In genomic region chr12:56299853-56300643, GRCh38 we compare ENCODE assay signal across 8 cellular contexts. TPM values are rescaled to one million over a fixed set of nuclear protein-coding genes. Genes with fewer than 3 reads are reported as not detected.
A peak's percentile ranks its signal among the peaks of the same experiment; 100 is the strongest.
DNase-seq lines count a peak whose midpoint lies in the region; ATAC-seq and TF ChIP-seq lines count a peak whose summit lies in the region.

Gene CS, minus strand, starts transcription at chr12:56300330. Its CDS starts 129 bp downstream, at chr12:56300201.

- H3K27me3 ChIP-seq in SK-N-SH (ENCODE audit: insufficient read depth) (no peaks in the 10 kb centered on the region), suprapubic skin (no peaks in the 10 kb centered on the region)

- POLR2A ChIA-PET in SK-N-SH (lab: Yijun Ruan, JAX), result interaction anchor here (1.0 to 2.2 kb wide), 4 partner anchors 16 to 326 kb away, joined by 3 to 12 read pairs (median 4); partner anchors contain the start of genes CNPY2, COQ10A, RAB5B and STAT2

- peak within 1 kb of the TSS; percentile 78 to 92 for H3K4me3 ChIP-seq in SK-N-SH (ENCODE audit: low read depth in 2 of 2, low read length in 1 of 2)
- H3K4me3 ChIP-seq in suprapubic skin, result peak within 1 kb of the TSS; percentile 75

- H2AFZ ChIP-seq in SK-N-SH (ENCODE audit: low read depth), result peak within 1 kb of the TSS; percentile 83

- no peak for TF ChIP-seq CTCF in SK-N-SH (IDR thresholded peaks at IDR 0.05)
- TF ChIP-seq CTCF in suprapubic skin (IDR thresholded peaks at IDR 0.05), result no peak

- H3F3A ChIP-seq in SK-N-SH (replicated peaks; ENCODE audit: insufficient read depth), result peaks cover 34% of the 10 kb centered on the region

- H3K27ac ChIP-seq in SK-N-SH (ENCODE audit: low read depth in 2 of 2, low read length in 1 of 2) (peak within 1 kb of the TSS; percentile 83 to 85), suprapubic skin (peak within 1 kb of the TSS; percentile 94)

- TF ChIP-seq RAD21 in SK-N-SH (IDR thresholded peaks at IDR 0.05; ENCODE audit: low read length), result no peak

- no peaks in the 10 kb centered on the region for H3K9me2 ChIP-seq in SK-N-SH

- ATAC-seq in HG02571 (IDR thresholded peaks at IDR 0.05; ENCODE audit: unreplicated experiment), result peak; percentile 95

- H3K9me3 ChIP-seq in SK-N-SH (no peaks in the 10 kb centered on the region), suprapubic skin (no peaks in the 10 kb centered on the region)

- DNase-seq in GM04504 (ENCODE audit: low read depth), result peak; percentile 96
- DNase-seq in NCI-H1048 (lab: John Stamatoyannopoulos, UW), result peak; percentile 97
- DNase-seq in SK-N-SH, result peak; percentile 97
- peak; percentile 99 for DNase-seq in activated naive CD4-positive, alpha-beta T cell treated with anti-CD3 and anti-CD28 coated beads, Interleukin-2, amount 50 U/mL, for 16 hours
- peak; percentile 97 for DNase-seq in germinal center (ENCODE audit: low spot score)
- peak; percentile 64 to 99 (median 96) for DNase-seq in nucleus accumbens (lab: John Stamatoyannopoulos, UW)
- peak; percentile 100 for DNase-seq in suprapubic skin (ENCODE audit: low spot score in 2 of 2)

- peaks cover 35% of the 10 kb centered on the region for H4K20me1 ChIP-seq in SK-N-SH (ENCODE audit: insufficient read depth)

- H3K4me2 ChIP-seq in SK-N-SH, result peak within 1 kb of the TSS; percentile 96

- H3K9ac ChIP-seq in SK-N-SH, result peak within 1 kb of the TSS; percentile 92

- TF ChIP-seq EP300 in SK-N-SH (IDR thresholded peaks at IDR 0.05; ENCODE audit: borderline replicate concordance in 1 of 2, low read depth in 1 of 2, low read length in 1 of 2) (no peak), suprapubic skin (IDR thresholded peaks at IDR 0.05) (no peak)

- H3K4me1 ChIP-seq in SK-N-SH (ENCODE audit: control insufficient read depth in 1 of 2, insufficient read depth in 2 of 2, low read depth in 1 of 2, low read length in 1 of 2) (peaks cover 14 to 27% of the 10 kb centered on the region in 2 experiments; a peak in 2 of 4 replicates), suprapubic skin (peaks cover 54% of the 10 kb centered on the region)

- peaks cover 4 to 28% of the 10 kb centered on the region in 2 experiments for H3K36me3 ChIP-seq in SK-N-SH (replicated peaks in 1 of 2; ENCODE audit: control insufficient read depth in 1 of 2, insufficient read depth in 2 of 2, low read length in 1 of 2)
- peaks cover 10% of the 10 kb centered on the region for H3K36me3 ChIP-seq in suprapubic skin

- peak in 1 of 2 donors; percentile 46 for TF ChIP-seq POLR2A in suprapubic skin (IDR thresholded peaks at IDR 0.05)

- peaks cover 64% of the 10 kb centered on the region for H3K79me2 ChIP-seq in SK-N-SH (ENCODE audit: insufficient read depth)

- 2% methylated on average over 22 of the region's 63 CpGs for WGBS in SK-N-SH (ENCODE audit: low lambda C conversion rate)
- WGBS in suprapubic skin, result 0% methylated on average over 39 of the region's 63 CpGs

- CTCF ChIA-PET in SK-N-SH (lab: Yijun Ruan, JAX), result interaction anchor here (0.6 to 1.6 kb wide), 4 partner anchors 13 to 277 kb away, joined by 3 to 5 read pairs (median 4); partner anchors contain the start of genes ANKRD52 and SMARCC2

TF ChIP-seq in SK-N-SH, 30 proteins besides CTCF, POLR2A, EP300 and RAD21:
- TF ChIP-seq FOXM1 (IDR thresholded peaks at IDR 0.05; ENCODE audit: low read depth), result no peak
- TF ChIP-seq TAF1 (IDR thresholded peaks at IDR 0.05; ENCODE audit: borderline replicate concordance, low read depth, low read length), result peak; percentile 77; the same call in 1 of the 2 replicates
- TF ChIP-seq, protein P1, sequence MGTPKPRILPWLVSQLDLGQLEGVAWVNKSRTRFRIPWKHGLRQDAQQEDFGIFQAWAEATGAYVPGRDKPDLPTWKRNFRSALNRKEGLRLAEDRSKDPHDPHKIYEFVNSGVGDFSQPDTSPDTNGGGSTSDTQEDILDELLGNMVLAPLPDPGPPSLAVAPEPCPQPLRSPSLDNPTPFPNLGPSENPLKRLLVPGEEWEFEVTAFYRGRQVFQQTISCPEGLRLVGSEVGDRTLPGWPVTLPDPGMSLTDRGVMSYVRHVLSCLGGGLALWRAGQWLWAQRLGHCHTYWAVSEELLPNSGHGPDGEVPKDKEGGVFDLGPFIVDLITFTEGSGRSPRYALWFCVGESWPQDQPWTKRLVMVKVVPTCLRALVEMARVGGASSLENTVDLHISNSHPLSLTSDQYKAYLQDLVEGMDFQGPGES (IDR thresholded peaks at IDR 0.05; ENCODE audit: low read depth, low read length), result 0 out of 2 replicates have a peak, but pooled peaks have one; percentile 23
- TF ChIP-seq MEF2A (IDR thresholded peaks at IDR 0.05; ENCODE audit: borderline replicate concordance, low read depth), result no peak
- peak; percentile 56 for TF ChIP-seq CHD2 (IDR thresholded peaks at IDR 0.05; ENCODE audit: low read length, partially characterized antibody)
- peak; percentile 96 for TF ChIP-seq NFIC (IDR thresholded peaks at IDR 0.05; ENCODE audit: borderline replicate concordance)
- TF ChIP-seq, protein P2, sequence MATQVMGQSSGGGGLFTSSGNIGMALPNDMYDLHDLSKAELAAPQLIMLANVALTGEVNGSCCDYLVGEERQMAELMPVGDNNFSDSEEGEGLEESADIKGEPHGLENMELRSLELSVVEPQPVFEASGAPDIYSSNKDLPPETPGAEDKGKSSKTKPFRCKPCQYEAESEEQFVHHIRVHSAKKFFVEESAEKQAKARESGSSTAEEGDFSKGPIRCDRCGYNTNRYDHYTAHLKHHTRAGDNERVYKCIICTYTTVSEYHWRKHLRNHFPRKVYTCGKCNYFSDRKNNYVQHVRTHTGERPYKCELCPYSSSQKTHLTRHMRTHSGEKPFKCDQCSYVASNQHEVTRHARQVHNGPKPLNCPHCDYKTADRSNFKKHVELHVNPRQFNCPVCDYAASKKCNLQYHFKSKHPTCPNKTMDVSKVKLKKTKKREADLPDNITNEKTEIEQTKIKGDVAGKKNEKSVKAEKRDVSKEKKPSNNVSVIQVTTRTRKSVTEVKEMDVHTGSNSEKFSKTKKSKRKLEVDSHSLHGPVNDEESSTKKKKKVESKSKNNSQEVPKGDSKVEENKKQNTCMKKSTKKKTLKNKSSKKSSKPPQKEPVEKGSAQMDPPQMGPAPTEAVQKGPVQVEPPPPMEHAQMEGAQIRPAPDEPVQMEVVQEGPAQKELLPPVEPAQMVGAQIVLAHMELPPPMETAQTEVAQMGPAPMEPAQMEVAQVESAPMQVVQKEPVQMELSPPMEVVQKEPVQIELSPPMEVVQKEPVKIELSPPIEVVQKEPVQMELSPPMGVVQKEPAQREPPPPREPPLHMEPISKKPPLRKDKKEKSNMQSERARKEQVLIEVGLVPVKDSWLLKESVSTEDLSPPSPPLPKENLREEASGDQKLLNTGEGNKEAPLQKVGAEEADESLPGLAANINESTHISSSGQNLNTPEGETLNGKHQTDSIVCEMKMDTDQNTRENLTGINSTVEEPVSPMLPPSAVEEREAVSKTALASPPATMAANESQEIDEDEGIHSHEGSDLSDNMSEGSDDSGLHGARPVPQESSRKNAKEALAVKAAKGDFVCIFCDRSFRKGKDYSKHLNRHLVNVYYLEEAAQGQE (IDR thresholded peaks at IDR 0.05; ENCODE audit: low read depth, low read length), result no peak
- peak; percentile 69 for TF ChIP-seq GABPA (IDR thresholded peaks at IDR 0.05; ENCODE audit: low read depth)
- peak; percentile 41; the same call in 1 of the 2 replicates for TF ChIP-seq YY1 (IDR thresholded peaks at IDR 0.05; ENCODE audit: low read depth)
- no peak for TF ChIP-seq JUND (IDR thresholded peaks at IDR 0.05)
- peak; percentile 36 for TF ChIP-seq SIN3A (IDR thresholded peaks at IDR 0.05; ENCODE audit: borderline replicate concordance, low read depth, low read length)
- no peak for TF ChIP-seq FOXJ3 (CRISPR knock-in tag; IDR thresholded peaks at IDR 0.05)
- TF ChIP-seq MXI1 (IDR thresholded peaks at IDR 0.05; ENCODE audit: low read depth, low read length), result peak; percentile 95
- TF ChIP-seq FOSL2 (IDR thresholded peaks at IDR 0.05; ENCODE audit: borderline replicate concordance, low read depth), result no peak
- peak; percentile 70; the same call in 1 of the 2 replicates for TF ChIP-seq POLR2AphosphoS5 (IDR thresholded peaks at IDR 0.05; ENCODE audit: low read depth, low read length)
- TF ChIP-seq TCF12 (IDR thresholded peaks at IDR 0.05), result peak; percentile 3; the same call in 1 of the 2 replicates
- TF ChIP-seq MAX (IDR thresholded peaks at IDR 0.05; ENCODE audit: low read depth), result peak; percentile 89
- TF ChIP-seq TEAD4 (IDR thresholded peaks at IDR 0.05; ENCODE audit: borderline replicate concordance, insufficient read depth), result no peak
- TF ChIP-seq PBX3 (IDR thresholded peaks at IDR 0.05), result peak; percentile 90

RNA-seq across cellular contexts. Expression of gene CS, which starts in this region (rescaled TPM):
- polyA plus RNA-seq in SK-N-SH (2012; rRNA removed), result 121 and 149 TPM in 2 replicates
- 100 and 110 TPM in 2 replicates for polyA plus RNA-seq in SK-N-SH (2012; cell fraction: cytosol; rRNA removed)
- 127 and 172 TPM in 2 replicates for polyA plus RNA-seq in SK-N-SH (2012; cell fraction: nucleus; rRNA removed)
- 100 to 1,000 TPM; 176 to 218 (median 179) TPM for total RNA-seq in suprapubic skin

Comparison
In these comparisons a context has a peak if more than half of its experiments do, and no peak if none do; other contexts are left out.
1. Peak in every context shown above with its lines: DNase-seq, ATAC-seq, H3K4me3 ChIP-seq and H3K27ac ChIP-seq.